18 cellular contexts compared by ENCODE assay signal in genomic region chr1:61322769-61323168, GRCh38.
DNase-seq lines count a peak whose midpoint lies in the region; ATAC-seq, FAIRE-seq and TF ChIP-seq lines count a peak whose summit lies in the region.
"Had no signal": no experiment of that assay in that cellular context is flagged by ENCODE, and none has a peak within 500 bp of the region (broad histone marks: within the 10 kb centered on the region; RNA-seq: fewer than 3 reads in every experiment).

No MANE protein-coding gene starts in this region.

- H3K4me2 ChIP-seq in keratinocyte (ENCODE audit: control insufficient read depth, extremely low read depth, insufficient read depth, low read depth, low read length): peak overlapping the region; percentile 94
- H3K4me2 ChIP-seq: SK-N-SH had no signal

- dilution Hi-C loops in keratinocyte (cut with MboI; ENCODE audit: extremely low pct_ligation_motif_present, low sequenced_read_pairs): no loop called here

- H3K4me1 ChIP-seq in keratinocyte (ENCODE audit: control insufficient read depth, extremely low read depth, insufficient read depth, low read length) (peaks cover 68% of the 10 kb centered on the region), suprapubic skin (peaks cover 73% of the 10 kb centered on the region)

- TF ChIP-seq EP300 in suprapubic skin (IDR thresholded peaks at IDR 0.05): no peak

- H3K27me3 ChIP-seq in keratinocyte (ENCODE audit: control insufficient read depth, extremely low read depth, insufficient read depth, low read length) (no peaks in the 10 kb centered on the region), suprapubic skin (no peaks in the 10 kb centered on the region)

- H3K27ac ChIP-seq in keratinocyte (ENCODE audit: control insufficient read depth, insufficient read depth, low read length) (peak overlapping the region; percentile 100), suprapubic skin (no peak overlapping the region)

- ATAC-seq in GM21786 (IDR thresholded peaks at IDR 0.05; ENCODE audit: unreplicated experiment): no peak
- ATAC-seq: right cardiac atrium had no signal

- TF ChIP-seq CTCF in keratinocyte (optimal IDR thresholded peaks at IDR 0.05 in 1 of 3, IDR thresholded peaks at IDR 0.05 in 1 of 3, conservative IDR thresholded peaks at IDR 0.05 in 1 of 3; ENCODE audit: extremely low read depth in 1 of 3, insufficient read depth in 2 of 3, low read length in 3 of 3) (no peak), foreskin fibroblast (IDR thresholded peaks at IDR 0.05; ENCODE audit: low read depth, low read length) (no peak), suprapubic skin (IDR thresholded peaks at IDR 0.05) (no peak)

- peak; percentile 64 for DNase-seq in COR-L47 (lab: John Stamatoyannopoulos, UW)
- peak; percentile 13 for DNase-seq in HPDE6-E6E7 (ENCODE audit: extremely low spot score)
- peak; percentile 86 for DNase-seq in NCI-H774 (lab: John Stamatoyannopoulos, UW)
- no peak for DNase-seq in keratinocyte (ENCODE audit: low read depth, low spot score)
- no peak for DNase-seq in foreskin fibroblast
- no peak for DNase-seq in NCI-H2227 treated with DMSO at 0.1 percent for 48 hours (lab: John Stamatoyannopoulos, UW)
- no peak for DNase-seq in suprapubic skin (ENCODE audit: low spot score in 2 of 2)
- DNase-seq: activated CD8-positive, alpha-beta memory T cell treated with anti-CD3 and anti-CD28 coated beads, Interleukin-2, amount 50 U/mL, for 48 hours; amniotic stem cell; hippocampal formation; NCI-H1436 treated with DMSO at 0.1 percent for 48 hours; right cardiac atrium; SK-N-SH; stimulated activated naive CD4-positive, alpha-beta T cell treated with Interleukin-2 at 50 U/mL for 16 hours had no signal

- TF ChIP-seq POLR2A in suprapubic skin (IDR thresholded peaks at IDR 0.05): no peak

- H3K9me1 ChIP-seq in keratinocyte (ENCODE audit: control insufficient read depth, extremely low read depth, insufficient read depth, low read length): no peaks in the 10 kb centered on the region

- H3K9me3 ChIP-seq in keratinocyte (ENCODE audit: control insufficient read depth, low read depth, low read length) (no peaks in the 10 kb centered on the region), suprapubic skin (no peaks in the 10 kb centered on the region)
- H3K9me3 ChIP-seq: SK-N-SH had no signal

- no peak overlapping the region for H2AFZ ChIP-seq in keratinocyte (ENCODE audit: control insufficient read depth, low read length)

- H3K9ac ChIP-seq in keratinocyte (ENCODE audit: control insufficient read depth, extremely low read depth, insufficient read depth, low read length): peak overlapping the region; percentile 89
- H3K9ac ChIP-seq: SK-N-SH had no signal

- H3K36me3 ChIP-seq in keratinocyte (ENCODE audit: control insufficient read depth in 2 of 2, extremely low read depth in 1 of 2, insufficient read depth in 2 of 2, low read length in 2 of 2) (no peaks in the 10 kb centered on the region), suprapubic skin (no peaks in the 10 kb centered on the region)

- H3K4me3 ChIP-seq in keratinocyte (ENCODE audit: control insufficient read depth in 2 of 3, extremely low read depth in 1 of 3, insufficient read depth in 2 of 3, low read depth in 1 of 3, low read length in 3 of 3) (peak overlapping the region in 1 of 3 experiments; percentile 51), foreskin fibroblast (ENCODE audit: low read depth in 1 of 2, low read length in 2 of 2) (no peak overlapping the region), suprapubic skin (no peak overlapping the region)

- H3K79me2 ChIP-seq in keratinocyte (ENCODE audit: control insufficient read depth, insufficient read depth, low read length): peaks cover 2% of the 10 kb centered on the region

- no peaks in the 10 kb centered on the region for H4K20me1 ChIP-seq in keratinocyte (ENCODE audit: control insufficient read depth, extremely low read depth, insufficient read depth, low read length)

- FAIRE-seq in keratinocyte (lab: Jason Lieb, UNC): no peak
- FAIRE-seq: colon, G401.6, GM19239 had no signal

Comparison
In these comparisons a context has a peak if more than half of its experiments do, and no peak if none do; other contexts are left out.
1. DNase-seq: peak in COR-L47 (single experiment), HPDE6-E6E7 (single experiment) and NCI-H774 (single experiment); none in keratinocyte (single experiment), foreskin fibroblast (0 of 2), NCI-H2227 treated with DMSO at 0.1 percent for 48 hours (single experiment) and suprapubic skin (0 of 2).